9 cellular contexts compared by ENCODE assay signal in the genomic region with DNA sequence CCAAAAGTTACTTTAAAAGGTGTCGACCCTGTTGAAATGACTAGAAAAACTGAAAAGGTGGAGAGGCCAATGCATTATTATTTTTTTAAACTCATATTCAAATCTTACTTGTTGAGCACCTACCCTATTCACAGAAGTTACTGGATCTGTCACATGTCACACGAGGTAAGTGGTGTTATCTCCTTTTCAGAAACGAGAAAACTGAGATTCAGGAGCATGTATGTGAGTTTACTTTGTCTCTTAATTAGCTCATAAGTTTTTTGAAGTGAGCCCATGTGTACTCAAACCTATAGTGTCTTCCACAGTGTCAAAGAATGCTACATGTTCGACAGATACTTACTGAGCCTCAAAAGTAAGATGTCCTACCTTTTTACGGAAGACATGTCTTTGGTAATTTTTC.
"Had no signal": no experiment of that assay in that cellular context is flagged by ENCODE, and none has a peak within 500 bp of the region (broad histone marks: within the 10 kb centered on the region; RNA-seq: fewer than 3 reads in every experiment).

No MANE protein-coding gene starts in this region.

- H3K4me3 ChIP-seq: GM23248, HAP-1 had no signal

- H3K36me3 ChIP-seq: HAP-1 had no signal

- H3K4me2 ChIP-seq: KMS-11 had no signal

- H2AFZ ChIP-seq: GM23248 had no signal

- ATAC-seq: HCT116 had no signal

- H3K9me3 ChIP-seq: HAP-1 had no signal

- DNase-seq: GM23248, GOT3, H7, HFFc6, IMR-90, KBM-7 had no signal

- H3K27ac ChIP-seq: GM23248, KMS-11 had no signal

- H3K9ac ChIP-seq: GM23248, KMS-11 had no signal
